15 cellular contexts compared by ENCODE assay signal in genomic region chr1:222079546-222079945, GRCh38.
DNase-seq lines count a peak whose midpoint lies in the region; ATAC-seq and TF ChIP-seq lines count a peak whose summit lies in the region.
"Had no signal": no experiment of that assay in that cellular context is flagged by ENCODE, and none has a peak within 500 bp of the region (broad histone marks: within the 10 kb centered on the region; RNA-seq: fewer than 3 reads in every experiment).

No MANE protein-coding gene starts in this region.

- dilution Hi-C loops in IMR-90 (cut with HindIII; ENCODE audit: low sequenced_read_pairs, unreplicated experiment) = no loop called here

- peak overlapping the region; percentile 37; the same call in 1 of the 3 replicates for H2BK15ac ChIP-seq in IMR-90 (ENCODE audit: low read depth, low read length)

- H3K18ac ChIP-seq in IMR-90 (ENCODE audit: low read depth, low read length) = peak overlapping the region; percentile 77; the same call in 1 of the 2 replicates

- H3K27me3 Mint-ChIP-seq in activated CD8-positive, alpha-beta T cell treated with anti-CD3 and anti-CD28 coated beads, Interleukin-2, amount 10 ng/mL, durations not matched to agents 7 days and 5 days (ENCODE audit: low read depth) = peaks cover 7% of the 10 kb centered on the region
- no peaks in the 10 kb centered on the region for H3K27me3 Mint-ChIP-seq in activated CD4-positive, alpha-beta memory T cell treated with anti-CD3 and anti-CD28 coated beads for 36 hours

- in situ Hi-C loops in IMR-90 (cut with MboI; ENCODE audit: low sequenced_read_pairs) = no loop called here

- peak overlapping the region; percentile 49 for H2BK5ac ChIP-seq in IMR-90 (ENCODE audit: low read depth, low read length, poor library complexity, severe bottlenecking)

- DNase-seq in IMR-90 (no peak), fibroblast of mammary gland (ENCODE audit: low read depth) (peak; percentile 52), osteoblast (ENCODE audit: insufficient read length, low spot score, missing footprints) (no peak), inferior parietal cortex (ENCODE audit: extremely low spot score) (no peak)
- no peak for DNase-seq in activated CD8-positive, alpha-beta T cell treated with anti-CD3 and anti-CD28 coated beads, Interleukin-2, amount 10 ng/mL, durations not matched to agents 7 days and 5 days
- no peak for DNase-seq in activated CD4-positive, alpha-beta memory T cell treated with anti-CD3 and anti-CD28 coated beads for 36 hours
- DNase-seq: CD8-positive, alpha-beta T cell; COR-L47; DND-41; GDM1 had no signal

- no peaks in the 10 kb centered on the region for H3K79me2 ChIP-seq in osteoblast (ENCODE audit: insufficient read depth, low read length)

- POLR2A ChIA-PET in IMR-90 (lab: Charles Lee; ENCODE audit: unreplicated experiment) = no interaction called here
- POLR2A ChIA-PET in activated CD8-positive, alpha-beta T cell treated with anti-CD3 and anti-CD28 coated beads, Interleukin-2, amount 10 ng/mL, durations not matched to agents 7 days and 5 days (lab: Charles Lee) = no interaction called here
- POLR2A ChIA-PET in activated CD4-positive, alpha-beta memory T cell treated with anti-CD3 and anti-CD28 coated beads for 36 hours (lab: Charles Lee) = no interaction called here

- TF ChIP-seq RAD21 in IMR-90 (IDR thresholded peaks at IDR 0.05; ENCODE audit: low read length) = no peak

- H3K4me1 Mint-ChIP-seq in activated CD8-positive, alpha-beta T cell treated with anti-CD3 and anti-CD28 coated beads, Interleukin-2, amount 10 ng/mL, durations not matched to agents 7 days and 5 days (ENCODE audit: low read depth) = no peaks in the 10 kb centered on the region
- H3K4me1 Mint-ChIP-seq in activated CD4-positive, alpha-beta memory T cell treated with anti-CD3 and anti-CD28 coated beads for 36 hours (ENCODE audit: low read depth) = no peaks in the 10 kb centered on the region
- H3K4me1 Mint-ChIP-seq: CD14-positive monocyte had no signal

- H3K4me1 ChIP-seq in IMR-90 (ENCODE audit: control insufficient read depth, insufficient read depth, low read length) = peaks cover 4% of the 10 kb centered on the region; the same call in 1 of the 2 replicates
- peaks cover 19% of the 10 kb centered on the region for H3K4me1 ChIP-seq in osteoblast (ENCODE audit: insufficient read depth, low read length)
- H3K4me1 ChIP-seq: A549 had no signal

- H2BK120ac ChIP-seq in IMR-90 (ENCODE audit: low read depth, low read length) = peak overlapping the region; percentile 2; the same call in 1 of the 2 replicates

- H4K20me1 ChIP-seq in IMR-90 (ENCODE audit: insufficient read depth, low read length) (no peaks in the 10 kb centered on the region), osteoblast (ENCODE audit: insufficient read depth, low read length) (no peaks in the 10 kb centered on the region)

- H3K4ac ChIP-seq in IMR-90 (ENCODE audit: low read depth, low read length) = no peak overlapping the region

- H3K9me3 Mint-ChIP-seq in activated CD8-positive, alpha-beta T cell treated with anti-CD3 and anti-CD28 coated beads, Interleukin-2, amount 10 ng/mL, durations not matched to agents 7 days and 5 days (ENCODE audit: insufficient read depth) = no peaks in the 10 kb centered on the region
- H3K9me3 Mint-ChIP-seq in activated CD4-positive, alpha-beta memory T cell treated with anti-CD3 and anti-CD28 coated beads for 36 hours = no peaks in the 10 kb centered on the region
- H3K9me3 Mint-ChIP-seq: CD8-positive, alpha-beta T cell; IgD-negative memory B cell had no signal

- H2AK5ac ChIP-seq in IMR-90 (ENCODE audit: low read depth, low read length) = no peak overlapping the region

- H3K23ac ChIP-seq in IMR-90 (ENCODE audit: low read depth, low read length) = no peak overlapping the region

- H3K4me3 Mint-ChIP-seq in activated CD8-positive, alpha-beta T cell treated with anti-CD3 and anti-CD28 coated beads, Interleukin-2, amount 10 ng/mL, durations not matched to agents 7 days and 5 days = no peak overlapping the region
- H3K4me3 Mint-ChIP-seq in activated CD4-positive, alpha-beta memory T cell treated with anti-CD3 and anti-CD28 coated beads for 36 hours = no peak overlapping the region
- H3K4me3 Mint-ChIP-seq: CD14-positive monocyte; CD8-positive, alpha-beta T cell; IgD-negative memory B cell had no signal

- H3K27me3 ChIP-seq in IMR-90 (ENCODE audit: control insufficient read depth, insufficient read depth, low read length) (no peaks in the 10 kb centered on the region), osteoblast (ENCODE audit: insufficient read depth, low read length) (no peaks in the 10 kb centered on the region)

- H3K14ac ChIP-seq in IMR-90 (replicated peaks; ENCODE audit: low read depth, low read length) = 0 out of 2 replicates have a peak overlapping the region, but pooled peaks have one; percentile 4

- no peak overlapping the region for H4K5ac ChIP-seq in IMR-90 (ENCODE audit: low read depth, low read length)

- H3K27ac Mint-ChIP-seq in activated CD8-positive, alpha-beta T cell treated with anti-CD3 and anti-CD28 coated beads, Interleukin-2, amount 10 ng/mL, durations not matched to agents 7 days and 5 days = no peak overlapping the region
- H3K27ac Mint-ChIP-seq in activated CD4-positive, alpha-beta memory T cell treated with anti-CD3 and anti-CD28 coated beads for 36 hours = no peak overlapping the region
- H3K27ac Mint-ChIP-seq: CD14-positive monocyte; CD8-positive, alpha-beta T cell; IgD-negative memory B cell had no signal

- CTCF ChIA-PET in IMR-90 (lab: Yijun Ruan, JAX) = no interaction called here
- CTCF ChIA-PET in activated CD8-positive, alpha-beta T cell treated with anti-CD3 and anti-CD28 coated beads, Interleukin-2, amount 10 ng/mL, durations not matched to agents 7 days and 5 days (lab: Charles Lee) = no interaction called here
- CTCF ChIA-PET in activated CD4-positive, alpha-beta memory T cell treated with anti-CD3 and anti-CD28 coated beads for 36 hours (lab: Charles Lee) = interaction anchor here (0.5 kb wide), 1 partner anchor 21 kb away, joined by 3 read pairs; no protein-coding TSS in a partner anchor

- 0 out of 2 replicates have a peak overlapping the region, but pooled peaks have one; percentile 27 for H2BK20ac ChIP-seq in IMR-90 (ENCODE audit: low read depth, low read length)

- intact Hi-C loops in IMR-90 (cut with micrococcal nuclease) = no loop called here
- intact Hi-C loops in activated CD4-positive, alpha-beta memory T cell treated with anti-CD3 and anti-CD28 coated beads for 36 hours (cut with micrococcal nuclease) = no loop called here

- TF ChIP-seq POLR2A in IMR-90 (IDR thresholded peaks at IDR 0.05; ENCODE audit: low read depth, low read length) = no peak

- peak overlapping the region in 1 of 2 experiments; percentile 12; a peak in 1 of 4 replicates for H4K8ac ChIP-seq in IMR-90 (ENCODE audit: low read depth in 2 of 2, low read length in 2 of 2)

- no peak overlapping the region for H2AK9ac ChIP-seq in IMR-90 (replicated peaks; ENCODE audit: low read depth, low read length, poor library complexity)

- H3K9me3 ChIP-seq in IMR-90 (ENCODE audit: control insufficient read depth, insufficient read depth, low read length) (peaks cover 2% of the 10 kb centered on the region; the same call in 1 of the 2 replicates), osteoblast (ENCODE audit: low read depth, low read length) (no peaks in the 10 kb centered on the region)

- no peak overlapping the region for H3K9ac ChIP-seq in IMR-90 (ENCODE audit: low read depth, low read length)

- 0 out of 2 replicates have a peak, but pooled peaks cover 2% of the 10 kb centered on the region for H3K9me1 ChIP-seq in IMR-90 (ENCODE audit: insufficient read depth, low read length)

- TF ChIP-seq CTCF in IMR-90 (conservative IDR thresholded peaks at IDR 0.05; ENCODE audit: low read depth, low read length) (no peak), fibroblast of mammary gland (conservative IDR thresholded peaks at IDR 0.05; ENCODE audit: control insufficient read depth, insufficient read depth, low read depth, low read length) (no peak), osteoblast (IDR thresholded peaks at IDR 0.05; ENCODE audit: extremely low read depth, low read depth, low read length) (no peak)

- BruUV-seq in IMR-90 (replicated peaks; lab: Mats Ljungman, UMichigan) = no TSS peak

- no peak overlapping the region for H4K91ac ChIP-seq in IMR-90 (ENCODE audit: insufficient read depth, low read depth, low read length)

- no peaks in the 10 kb centered on the region for H3K79me1 ChIP-seq in IMR-90 (ENCODE audit: low read depth in 1 of 2, low read length in 2 of 2)

- H3K36me3 Mint-ChIP-seq in activated CD8-positive, alpha-beta T cell treated with anti-CD3 and anti-CD28 coated beads, Interleukin-2, amount 10 ng/mL, durations not matched to agents 7 days and 5 days (ENCODE audit: low read depth) = no peaks in the 10 kb centered on the region
- H3K36me3 Mint-ChIP-seq in activated CD4-positive, alpha-beta memory T cell treated with anti-CD3 and anti-CD28 coated beads for 36 hours = no peaks in the 10 kb centered on the region
- H3K36me3 Mint-ChIP-seq: CD14-positive monocyte; CD8-positive, alpha-beta T cell; IgD-negative memory B cell had no signal

- no peak overlapping the region for H2AFZ ChIP-seq in IMR-90 (replicated peaks; ENCODE audit: low read length, poor library complexity)
- no peak overlapping the region for H2AFZ ChIP-seq in osteoblast (ENCODE audit: low read length)

- no CpG with 5 or more reads among the region's 1 CpG for WGBS in IMR-90 (ENCODE audit: extremely low coverage in 2 of 2, insufficient read length in 1 of 2), 2 experiments

- no peak overlapping the region for H3K56ac ChIP-seq in IMR-90 (ENCODE audit: extremely low read depth, insufficient read depth, low read length)

- H3K4me3 ChIP-seq in IMR-90 (ENCODE audit: insufficient read depth, low read depth, low read length) = no peak overlapping the region
- H3K4me3 ChIP-seq in fibroblast of mammary gland (ENCODE audit: control insufficient read depth, low read depth, low read length) = no peak overlapping the region
- no peak overlapping the region for H3K4me3 ChIP-seq in osteoblast (ENCODE audit: insufficient read depth, low read length)
- H3K4me3 ChIP-seq: A549 had no signal

- ATAC-seq in IMR-90 (ENCODE audit: low read depth) = no peak
- ATAC-seq in activated CD8-positive, alpha-beta T cell treated with anti-CD3 and anti-CD28 coated beads, Interleukin-2, amount 10 ng/mL, durations not matched to agents 7 days and 5 days = no peak
- no peak for ATAC-seq in GM18867 (IDR thresholded peaks at IDR 0.05; ENCODE audit: unreplicated experiment)
- ATAC-seq: A549; CD8-positive, alpha-beta T cell; HCT116 had no signal

- no peaks in the 10 kb centered on the region for H3K36me3 ChIP-seq in IMR-90 (ENCODE audit: control insufficient read depth, insufficient read depth, low read length)
- H3K36me3 ChIP-seq in osteoblast (ENCODE audit: insufficient read depth, low read length) = no peaks in the 10 kb centered on the region

- H3K4me2 ChIP-seq in IMR-90 (ENCODE audit: low read depth, low read length) (no peak overlapping the region), osteoblast (ENCODE audit: insufficient read depth, low read length) (no peak overlapping the region)
- H3K4me2 ChIP-seq: A549 had no signal

- no peak overlapping the region for H3K27ac ChIP-seq in IMR-90 (ENCODE audit: insufficient read depth, low read length)
- peak overlapping the region; percentile 78 for H3K27ac ChIP-seq in osteoblast (ENCODE audit: low read depth, low read length)
- H3K27ac ChIP-seq: A549 had no signal

TF ChIP-seq in IMR-90, 13 proteins besides CTCF, POLR2A, EP300 and RAD21 (continues in another document):
- no peak for TF ChIP-seq MAFK (IDR thresholded peaks at IDR 0.05; ENCODE audit: low read depth, low read length)
